Comparison of ENCODE assay signal across 2 cellular contexts in the genomic region with DNA sequence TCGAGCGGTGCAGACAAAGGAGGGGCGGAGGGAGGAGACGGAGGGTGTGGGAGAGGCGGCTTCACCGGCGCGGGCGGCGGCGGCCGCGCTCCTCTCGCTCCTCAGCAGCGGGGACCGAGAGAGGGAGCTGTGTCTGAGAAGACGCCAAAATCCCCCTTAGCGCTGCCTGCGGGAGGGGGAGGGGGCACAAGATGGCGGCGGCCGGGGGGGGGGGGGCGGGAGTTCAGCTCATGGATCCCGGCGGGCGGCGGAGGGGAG.
TF ChIP-seq lines count a peak whose summit lies in the region.

No MANE protein-coding gene starts in this region.

TF ChIP-seq in SK-N-SH treated with all-trans-retinoic acid at 6 μM for 48 hours, 23 proteins besides CTCF, POLR2A, EP300 and RAD21 (continued from another document):
- TF ChIP-seq POU6F1 (CRISPR knock-in tag; IDR thresholded peaks at IDR 0.05; ENCODE audit: borderline replicate concordance, low read depth), result no peak
- TF ChIP-seq ARNTL (CRISPR knock-in tag; IDR thresholded peaks at IDR 0.05; ENCODE audit: borderline replicate concordance, low read depth), result no peak
- no peak for TF ChIP-seq PPARA (CRISPR knock-in tag; IDR thresholded peaks at IDR 0.05; ENCODE audit: borderline replicate concordance)
- TF ChIP-seq ZNF565 (CRISPR knock-in tag; conservative IDR thresholded peaks at IDR 0.05; ENCODE audit: low read depth), result no peak
- TF ChIP-seq GLIS3 (CRISPR knock-in tag; IDR thresholded peaks at IDR 0.05), result no peak
- TF ChIP-seq, protein P1, sequence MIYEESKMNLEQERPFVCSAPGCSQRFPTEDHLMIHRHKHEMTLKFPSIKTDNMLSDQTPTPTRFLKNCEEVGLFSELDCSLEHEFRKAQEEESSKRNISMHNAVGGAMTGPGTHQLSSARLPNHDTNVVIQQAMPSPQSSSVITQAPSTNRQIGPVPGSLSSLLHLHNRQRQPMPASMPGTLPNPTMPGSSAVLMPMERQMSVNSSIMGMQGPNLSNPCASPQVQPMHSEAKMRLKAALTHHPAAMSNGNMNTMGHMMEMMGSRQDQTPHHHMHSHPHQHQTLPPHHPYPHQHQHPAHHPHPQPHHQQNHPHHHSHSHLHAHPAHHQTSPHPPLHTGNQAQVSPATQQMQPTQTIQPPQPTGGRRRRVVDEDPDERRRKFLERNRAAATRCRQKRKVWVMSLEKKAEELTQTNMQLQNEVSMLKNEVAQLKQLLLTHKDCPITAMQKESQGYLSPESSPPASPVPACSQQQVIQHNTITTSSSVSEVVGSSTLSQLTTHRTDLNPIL (CRISPR knock-in tag; IDR thresholded peaks at IDR 0.05; ENCODE audit: low read depth), result no peak
- no peak for TF ChIP-seq SNAI2 (CRISPR knock-in tag; IDR thresholded peaks at IDR 0.05)
- TF ChIP-seq ESRRG (CRISPR knock-in tag; IDR thresholded peaks at IDR 0.05), result no peak
- no peak for TF ChIP-seq RARB (CRISPR knock-in tag; IDR thresholded peaks at IDR 0.05)
- TF ChIP-seq CSRNP3 (CRISPR knock-in tag; IDR thresholded peaks at IDR 0.05), result no peak
- TF ChIP-seq, protein P2, sequence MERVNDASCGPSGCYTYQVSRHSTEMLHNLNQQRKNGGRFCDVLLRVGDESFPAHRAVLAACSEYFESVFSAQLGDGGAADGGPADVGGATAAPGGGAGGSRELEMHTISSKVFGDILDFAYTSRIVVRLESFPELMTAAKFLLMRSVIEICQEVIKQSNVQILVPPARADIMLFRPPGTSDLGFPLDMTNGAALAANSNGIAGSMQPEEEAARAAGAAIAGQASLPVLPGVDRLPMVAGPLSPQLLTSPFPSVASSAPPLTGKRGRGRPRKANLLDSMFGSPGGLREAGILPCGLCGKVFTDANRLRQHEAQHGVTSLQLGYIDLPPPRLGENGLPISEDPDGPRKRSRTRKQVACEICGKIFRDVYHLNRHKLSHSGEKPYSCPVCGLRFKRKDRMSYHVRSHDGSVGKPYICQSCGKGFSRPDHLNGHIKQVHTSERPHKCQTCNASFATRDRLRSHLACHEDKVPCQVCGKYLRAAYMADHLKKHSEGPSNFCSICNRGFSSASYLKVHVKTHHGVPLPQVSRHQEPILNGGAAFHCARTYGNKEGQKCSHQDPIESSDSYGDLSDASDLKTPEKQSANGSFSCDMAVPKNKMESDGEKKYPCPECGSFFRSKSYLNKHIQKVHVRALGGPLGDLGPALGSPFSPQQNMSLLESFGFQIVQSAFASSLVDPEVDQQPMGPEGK (CRISPR knock-in tag; IDR thresholded peaks at IDR 0.05; ENCODE audit: borderline replicate concordance), result no peak
- TF ChIP-seq TOX (CRISPR knock-in tag; IDR thresholded peaks at IDR 0.05; ENCODE audit: borderline replicate concordance), result no peak
- TF ChIP-seq CSDC2 (CRISPR knock-in tag; IDR thresholded peaks at IDR 0.05), result no peak
- TF ChIP-seq ZNF8 (CRISPR knock-in tag; IDR thresholded peaks at IDR 0.05), result no peak
- TF ChIP-seq TCF4 (CRISPR knock-in tag; IDR thresholded peaks at IDR 0.05; ENCODE audit: borderline replicate concordance), result no peak
- no peak for TF ChIP-seq ZNF70 (CRISPR knock-in tag; IDR thresholded peaks at IDR 0.05)

TF ChIP-seq in neural cell, 6 proteins besides CTCF, POLR2A, EP300 and RAD21 (continued from another document):
- TF ChIP-seq REST (IDR thresholded peaks at IDR 0.05; ENCODE audit: borderline replicate concordance) (no peak), TAF1 (IDR thresholded peaks at IDR 0.05; ENCODE audit: low read depth) (no peak), EZH2 (IDR thresholded peaks at IDR 0.05; ENCODE audit: borderline replicate concordance, insufficient read depth, low read length, poor library complexity, severe bottlenecking) (no peak)
